Comparison of ENCODE assay signal across 21 cellular contexts in genomic region chr5:71621268-71621667, GRCh38. TPM values are rescaled to one million over a fixed set of nuclear protein-coding genes. Genes with fewer than 3 reads are reported as not detected.
DNase-seq lines count a peak whose midpoint lies in the region; ATAC-seq, FAIRE-seq and TF ChIP-seq lines count a peak whose summit lies in the region.
"Had no signal": no experiment of that assay in that cellular context is flagged by ENCODE, and none has a peak within 500 bp of the region (broad histone marks: within the 10 kb centered on the region; RNA-seq: fewer than 3 reads in every experiment).

No MANE protein-coding gene starts in this region.

- peaks cover 9% of the 10 kb centered on the region for H3K4me1 Mint-ChIP-seq in Calu3 (ENCODE audit: low read depth, unreplicated experiment)
- H3K4me1 Mint-ChIP-seq in activated B cell treated with CpG ODN at 0.5 μM for 24 hours = peaks cover 4% of the 10 kb centered on the region
- H3K4me1 Mint-ChIP-seq: CD14-positive monocyte had no signal

- H3K27ac Mint-ChIP-seq in Calu3 (ENCODE audit: unreplicated experiment) (no peak overlapping the region), activated B cell treated with CpG ODN at 0.5 μM for 24 hours (peak overlapping the region; percentile 18)

- H3K36me3 Mint-ChIP-seq in Calu3 (ENCODE audit: insufficient read depth, unreplicated experiment) (peaks cover 23% of the 10 kb centered on the region), activated B cell treated with CpG ODN at 0.5 μM for 24 hours (ENCODE audit: low read depth) (peaks cover 80% of the 10 kb centered on the region)

- no TSS peak for BruUV-seq in Calu3 (replicated peaks; lab: Mats Ljungman, UMichigan)

- ATAC-seq in activated B cell treated with CpG ODN at 0.5 μM for 24 hours (ENCODE audit: low read depth) (no peak), HG03439 (IDR thresholded peaks at IDR 0.05; ENCODE audit: unreplicated experiment) (no peak), GM21825 (IDR thresholded peaks at IDR 0.05; ENCODE audit: unreplicated experiment) (no peak)
- ATAC-seq: A549, GM12878, HepG2 had no signal

- no peaks in the 10 kb centered on the region for H3K27me3 ChIP-seq in small intestine (ENCODE audit: control insufficient read depth in 2 of 2, insufficient read depth in 2 of 2, low read length in 2 of 2)
- H3K27me3 ChIP-seq in spleen (replicated peaks in 1 of 7) = no peaks in the 10 kb centered on the region

- H3K9me3 ChIP-seq in small intestine (ENCODE audit: control insufficient read depth, low read depth) (no peaks in the 10 kb centered on the region), spleen (no peaks in the 10 kb centered on the region)
- H3K9me3 ChIP-seq: A549 had no signal

- H3K36me3 ChIP-seq in small intestine (ENCODE audit: control insufficient read depth in 2 of 2, insufficient read depth in 2 of 2, low read length in 2 of 2) = peaks cover 0 to 2% of the 10 kb centered on the region in 2 donors
- peaks cover 0 to 91% (median 24%) of the 10 kb centered on the region in 6 donors for H3K36me3 ChIP-seq in spleen

- no peak for TF ChIP-seq CTCF in Calu3 (IDR thresholded peaks at IDR 0.05; ENCODE audit: unreplicated experiment)
- no peak for TF ChIP-seq CTCF in activated B cell treated with CpG ODN at 0.5 μM for 24 hours (IDR thresholded peaks at IDR 0.05)
- no peak for TF ChIP-seq CTCF in spleen (IDR thresholded peaks at IDR 0.05 in 8 of 11, conservative IDR thresholded peaks at IDR 0.05 in 3 of 11)

- no peak overlapping the region for H3K4me3 Mint-ChIP-seq in Calu3 (ENCODE audit: low read depth, unreplicated experiment)
- H3K4me3 Mint-ChIP-seq in activated B cell treated with CpG ODN at 0.5 μM for 24 hours = no peak overlapping the region
- H3K4me3 Mint-ChIP-seq: CD14-positive monocyte; CD4-positive, alpha-beta memory T cell had no signal

- FAIRE-seq in small intestine (lab: Jason Lieb, UNC) (no peak), GM12891 (lab: Jason Lieb, UNC) (no peak)
- FAIRE-seq: A549, GM12878, HepG2 had no signal

- H3K9me3 Mint-ChIP-seq in Calu3 (ENCODE audit: low read depth, unreplicated experiment) = peaks cover 2% of the 10 kb centered on the region
- no peaks in the 10 kb centered on the region for H3K9me3 Mint-ChIP-seq in activated B cell treated with CpG ODN at 0.5 μM for 24 hours

- WGBS in small intestine, 3 donors = 36 to 68% (median 48%) methylated on average over 3 of the region's 3 CpGs
- 83 to 93% (median 89%) methylated on average over 3 of the region's 3 CpGs for WGBS in spleen, 5 donors

- H3K27me3 Mint-ChIP-seq in Calu3 (ENCODE audit: unreplicated experiment) = no peaks in the 10 kb centered on the region
- no peaks in the 10 kb centered on the region for H3K27me3 Mint-ChIP-seq in activated B cell treated with CpG ODN at 0.5 μM for 24 hours
- H3K27me3 Mint-ChIP-seq: CD4-positive, alpha-beta memory T cell had no signal

- H3K27ac ChIP-seq in small intestine (ENCODE audit: low read depth in 1 of 2, low read length in 1 of 2) (no peak overlapping the region), spleen (no peak overlapping the region)
- H3K27ac ChIP-seq: A549 had no signal

- DNase-seq in Calu3 (peak; percentile 1), activated B cell treated with CpG ODN at 0.5 μM for 24 hours (no peak), head of caudate nucleus (peak in 34 of 42 donors; percentile 7 to 77 (median 36)), small intestine (peak; percentile 55), spleen (no peak), GM12891 (ENCODE audit: insufficient read length, low spot score) (no peak)
- DNase-seq: AML-193; CD4-positive, alpha-beta memory T cell; DMS 273 treated with DMSO at 0.1 percent for 48 hours; DMS53; DND-41; EL; GOT3; H7; KG1 had no signal

- H3K4me3 ChIP-seq in small intestine (ENCODE audit: low read depth in 1 of 2, low read length in 2 of 2) = no peak overlapping the region
- no peak overlapping the region for H3K4me3 ChIP-seq in spleen
- H3K4me3 ChIP-seq: A549, GM12878 had no signal

- intact Hi-C loops in Calu3 (cut with micrococcal nuclease; ENCODE audit: unreplicated experiment) = loop anchor here (10.0 kb wide), 1 partner anchor 116 kb away; no protein-coding TSS in a partner anchor
- intact Hi-C loops in activated B cell treated with CpG ODN at 0.5 μM for 24 hours (cut with micrococcal nuclease) = no loop called here
- intact Hi-C loops in head of caudate nucleus (cut with DNase I) = no loop called here
- intact Hi-C loops in spleen (cut with DNase I; ENCODE audit: low total_unique reads) = no loop called here

- POLR2A ChIA-PET in activated B cell treated with CpG ODN at 0.5 μM for 24 hours (lab: Charles Lee) = no interaction called here

- CTCF ChIA-PET in Calu3 (lab: Charles Lee) = no interaction called here
- CTCF ChIA-PET in activated B cell treated with CpG ODN at 0.5 μM for 24 hours (lab: Charles Lee) = no interaction called here

- TF ChIP-seq POLR2A in spleen (IDR thresholded peaks at IDR 0.05) (no peak), GM12891 (IDR thresholded peaks at IDR 0.05; ENCODE audit: low read depth, low read length) (no peak)

- H3K4me1 ChIP-seq in small intestine (ENCODE audit: control insufficient read depth in 2 of 2, insufficient read depth in 1 of 2, low read depth in 1 of 2, low read length in 1 of 2) (no peaks in the 10 kb centered on the region), spleen (no peaks in the 10 kb centered on the region)
- H3K4me1 ChIP-seq: A549 had no signal

TF ChIP-seq in GM12891, 5 proteins besides CTCF, POLR2A, EP300 and RAD21:
- TF ChIP-seq POLR2AphosphoS5 (IDR thresholded peaks at IDR 0.05; ENCODE audit: low read depth, low read length) = no peak
TF ChIP-seq in GM12891: peak in this region for 0.

RNA-seq across cellular contexts. Expression of gene MCCC2, which starts 34.1 kb away (rescaled TPM):
- 98.7 and 115 TPM in 2 replicates for total RNA-seq in Calu3 (2022)
- total RNA-seq in activated B cell treated with CpG ODN at 0.5 μM for 24 hours = 68.5 and 70.4 TPM in 2 replicates
- 10 to 100 TPM; 24.9 to 44.9 (median 35.8) TPM for polyA plus RNA-seq in small intestine
- 10 to 100 TPM; 30.3 to 48.8 (median 32.9) TPM for total RNA-seq in spleen
- polyA plus RNA-seq in spleen = 10 to 100 TPM; 15.3 to 19.0 (median 17.5) TPM
- polyA plus RNA-seq in GM12891 (2012; ENCODE audit: low read depth, missing spikeins) = 49.1 TPM

Comparison
In these comparisons a context has a peak if more than half of its experiments do, and no peak if none do; other contexts are left out.
1. DNase-seq: peak in Calu3 (single experiment), head of caudate nucleus (34 of 42) and small intestine (single experiment); none in activated B cell treated with CpG ODN at 0.5 μM for 24 hours (single experiment), spleen (single experiment) and GM12891 (single experiment).